ENCODE assay signal across 14 cellular contexts in genomic region chr10:50322075-50322474, GRCh38.
DNase-seq lines count a peak whose midpoint lies in the region; ATAC-seq and TF ChIP-seq lines count a peak whose summit lies in the region.
"Had no signal": no experiment of that assay in that cellular context is flagged by ENCODE, and none has a peak within 500 bp of the region (broad histone marks: within the 10 kb centered on the region; RNA-seq: fewer than 3 reads in every experiment).

No MANE protein-coding gene starts in this region.

- no peak overlapping the region for H3K4me3 Mint-ChIP-seq in endodermal cell
- H3K4me3 Mint-ChIP-seq: activated CD4-positive, alpha-beta T cell treated with anti-CD3 and anti-CD28 coated beads, Interleukin-2, amount 10 ng/mL, durations not matched to agents 7 days and 5 days had no signal

- H3K4me1 Mint-ChIP-seq in endodermal cell, result peaks cover 4% of the 10 kb centered on the region

- no peaks in the 10 kb centered on the region for H3K9me3 Mint-ChIP-seq in endodermal cell
- H3K9me3 Mint-ChIP-seq: activated CD4-positive, alpha-beta T cell treated with anti-CD3 and anti-CD28 coated beads, Interleukin-2, amount 10 ng/mL, durations not matched to agents 7 days and 5 days had no signal

- H3K4me3 ChIP-seq in SK-N-SH (ENCODE audit: low read depth in 2 of 2, low read length in 1 of 2), result no peak overlapping the region
- no peak overlapping the region for H3K4me3 ChIP-seq in endodermal cell (ENCODE audit: low read length)
- H3K4me3 ChIP-seq in trophoblast cell (ENCODE audit: low read depth, low read length), result no peak overlapping the region
- H3K4me3 ChIP-seq: SJSA1, tibial artery had no signal

- H3K4ac ChIP-seq in trophoblast cell (ENCODE audit: low read depth, low read length), result no peak overlapping the region

- H3K9ac ChIP-seq in SK-N-SH, result no peak overlapping the region
- no peak overlapping the region for H3K9ac ChIP-seq in endodermal cell (ENCODE audit: extremely low read depth, low read length, poor library complexity, severe bottlenecking)
- no peak overlapping the region for H3K9ac ChIP-seq in trophoblast cell (ENCODE audit: low read length)

- H2BK12ac ChIP-seq in trophoblast cell (ENCODE audit: low read length), result no peak overlapping the region

- intact Hi-C loops in left ventricle myocardium superior (cut with micrococcal nuclease), result loop anchor here (10.0 kb wide), 1 partner anchor 233 kb away; no protein-coding TSS in a partner anchor

- CTCF ChIA-PET in SK-N-SH (lab: Yijun Ruan, JAX), result interaction anchor here (1.7 kb wide), 1 partner anchor 14 kb away, joined by 4 read pairs; no protein-coding TSS in a partner anchor

- peaks cover 15% of the 10 kb centered on the region for H3F3A ChIP-seq in SK-N-SH (replicated peaks; ENCODE audit: insufficient read depth)

- H3K79me1 ChIP-seq in trophoblast cell (ENCODE audit: low read length), result no peaks in the 10 kb centered on the region

- H3K36me3 ChIP-seq in SK-N-SH (replicated peaks in 1 of 2; ENCODE audit: control insufficient read depth in 1 of 2, insufficient read depth in 2 of 2, low read length in 1 of 2) (peaks cover 0 to 3% of the 10 kb centered on the region in 2 experiments), endodermal cell (ENCODE audit: control insufficient read depth, insufficient read depth, low read length) (no peaks in the 10 kb centered on the region), trophoblast cell (ENCODE audit: control insufficient read depth in 1 of 2, insufficient read depth in 2 of 2, low read length in 2 of 2) (no peaks in the 10 kb centered on the region)
- H3K36me3 ChIP-seq: tibial artery had no signal

- no peak overlapping the region for H3K14ac ChIP-seq in trophoblast cell (ENCODE audit: low read length)

- H2BK120ac ChIP-seq in trophoblast cell (ENCODE audit: insufficient read depth, low read length, poor library complexity), result no peak overlapping the region

- no peak for DNase-seq in SK-N-SH
- peak; percentile 81 for DNase-seq in LHCN-M2 (ENCODE audit: low read depth)
- no peak for DNase-seq in endodermal cell
- peak; percentile 45 to 66 for DNase-seq in trophoblast cell
- no peak for DNase-seq in Kasumi-1 (lab: John Stamatoyannopoulos, UW)
- no peak for DNase-seq in left ventricle myocardium superior
- DNase-seq in anterior cingulate cortex (lab: John Stamatoyannopoulos, UW), result no peak
- DNase-seq: activated CD4-positive, alpha-beta T cell treated with anti-CD3 and anti-CD28 coated beads, Interleukin-2, amount 10 ng/mL, durations not matched to agents 7 days and 5 days; NCI-H2081 treated with DMSO at 0.1 percent for 48 hours; posterior cingulate gyrus; tibial artery had no signal

- H3K27ac Mint-ChIP-seq in endodermal cell, result no peak overlapping the region
- H3K27ac Mint-ChIP-seq: activated CD4-positive, alpha-beta T cell treated with anti-CD3 and anti-CD28 coated beads, Interleukin-2, amount 10 ng/mL, durations not matched to agents 7 days and 5 days; activated naive CD4-positive, alpha-beta T cell treated with anti-CD3 and anti-CD28 coated beads, Interleukin-2, amount 50 U/mL, for 72 hours had no signal

- H3K23ac ChIP-seq in trophoblast cell (ENCODE audit: low read length), result no peak overlapping the region

- no peak overlapping the region for H4K91ac ChIP-seq in trophoblast cell (ENCODE audit: low read depth, low read length)

- no peaks in the 10 kb centered on the region for H3K79me2 ChIP-seq in SK-N-SH (ENCODE audit: insufficient read depth)
- no peaks in the 10 kb centered on the region for H3K79me2 ChIP-seq in trophoblast cell (ENCODE audit: control insufficient read depth, insufficient read depth, low read length, poor library complexity)

- H3K9me2 ChIP-seq in SK-N-SH, result no peaks in the 10 kb centered on the region

- ATAC-seq in SK-N-SH treated with all-trans-retinoic acid at 6 μM for 48 hours (peak; percentile 38; the same call in 2 of the 3 replicates), left ventricle myocardium superior (no peak)

- H3K27me3 Mint-ChIP-seq in endodermal cell (ENCODE audit: insufficient read depth), result no peaks in the 10 kb centered on the region
- H3K27me3 Mint-ChIP-seq: activated CD4-positive, alpha-beta T cell treated with anti-CD3 and anti-CD28 coated beads, Interleukin-2, amount 10 ng/mL, durations not matched to agents 7 days and 5 days had no signal

- no peak overlapping the region for H3K18ac ChIP-seq in trophoblast cell (ENCODE audit: low read length)

- H3K27ac ChIP-seq in SK-N-SH (ENCODE audit: low read depth in 2 of 2, low read length in 1 of 2) (peak overlapping the region in 1 of 2 experiments; percentile 34; a peak in 1 of 4 replicates), endodermal cell (ENCODE audit: low read depth, low read length) (peak overlapping the region; percentile 25), trophoblast cell (ENCODE audit: low read depth, low read length) (no peak overlapping the region)
- H3K27ac ChIP-seq: SJSA1, tibial artery had no signal

- no peak overlapping the region for H4K8ac ChIP-seq in trophoblast cell (ENCODE audit: low read depth, low read length)

- H3K9me3 ChIP-seq in SK-N-SH (no peaks in the 10 kb centered on the region), endodermal cell (ENCODE audit: control insufficient read depth, low read length) (no peaks in the 10 kb centered on the region), trophoblast cell (ENCODE audit: insufficient read depth, low read depth, low read length) (no peaks in the 10 kb centered on the region)
- H3K9me3 ChIP-seq: SJSA1, tibial artery had no signal

- H2AK5ac ChIP-seq in trophoblast cell (ENCODE audit: low read length), result no peak overlapping the region

- POLR2A ChIA-PET in SK-N-SH (lab: Yijun Ruan, JAX), result no interaction called here

- TF ChIP-seq CTCF in SK-N-SH (IDR thresholded peaks at IDR 0.05) (no peak), endodermal cell (conservative IDR thresholded peaks at IDR 0.05) (no peak)

- H2AFZ ChIP-seq in SK-N-SH (ENCODE audit: low read depth) (no peak overlapping the region), trophoblast cell (ENCODE audit: insufficient read depth, low read length, poor library complexity) (no peak overlapping the region)

- H3K4me1 ChIP-seq in SK-N-SH (ENCODE audit: control insufficient read depth in 1 of 2, insufficient read depth in 2 of 2, low read depth in 1 of 2, low read length in 1 of 2) (peaks cover 0 to 32% of the 10 kb centered on the region in 2 experiments), endodermal cell (ENCODE audit: control insufficient read depth, insufficient read depth, low read length) (no peaks in the 10 kb centered on the region), trophoblast cell (ENCODE audit: control insufficient read depth in 1 of 2, insufficient read depth in 2 of 2, low read length in 2 of 2) (peaks cover 0 to 3% of the 10 kb centered on the region in 2 experiments)

- H3K27me3 ChIP-seq in SK-N-SH (ENCODE audit: insufficient read depth), result no peaks in the 10 kb centered on the region
- H3K27me3 ChIP-seq in endodermal cell (ENCODE audit: control insufficient read depth, insufficient read depth, low read length, poor library complexity, severe bottlenecking), result no peaks in the 10 kb centered on the region
- no peaks in the 10 kb centered on the region for H3K27me3 ChIP-seq in trophoblast cell (ENCODE audit: insufficient read depth, low read length)
- H3K27me3 ChIP-seq: SJSA1, tibial artery had no signal

- TF ChIP-seq RAD21 in SK-N-SH (IDR thresholded peaks at IDR 0.05; ENCODE audit: low read length), result no peak

- WGBS in SK-N-SH (ENCODE audit: low lambda C conversion rate), result 82% methylated on average over 3 of the region's 3 CpGs
- 90% methylated on average over 2 of the region's 3 CpGs; no CpG with 5 or more reads in 1 of the 2 experiments for WGBS in endodermal cell (ENCODE audit: insufficient coverage in 1 of 2, insufficient read length in 1 of 2), 2 experiments
- WGBS in trophoblast cell (ENCODE audit: extremely low coverage, insufficient coverage, insufficient read length), result no CpG with 5 or more reads among the region's 3 CpGs

- no peak overlapping the region for H3K4me2 ChIP-seq in SK-N-SH
- H3K4me2 ChIP-seq in trophoblast cell (ENCODE audit: low read length), result no peak overlapping the region

- H4K12ac ChIP-seq in trophoblast cell (ENCODE audit: low read depth, low read length), result no peak overlapping the region

- H2BK5ac ChIP-seq in trophoblast cell (ENCODE audit: low read depth, low read length, poor library complexity), result no peak overlapping the region

- H4K20me1 ChIP-seq in SK-N-SH (ENCODE audit: insufficient read depth), result no peaks in the 10 kb centered on the region

- TF ChIP-seq EP300 in SK-N-SH (IDR thresholded peaks at IDR 0.05; ENCODE audit: borderline replicate concordance in 1 of 2, low read depth in 1 of 2, low read length in 1 of 2), result no peak

- no peaks in the 10 kb centered on the region for H3K36me3 Mint-ChIP-seq in endodermal cell (ENCODE audit: low read depth)

TF ChIP-seq in SK-N-SH treated with all-trans-retinoic acid at 6 μM for 48 hours, 23 proteins besides CTCF, POLR2A, EP300 and RAD21 (continues in another document):
- TF ChIP-seq, protein P1, sequence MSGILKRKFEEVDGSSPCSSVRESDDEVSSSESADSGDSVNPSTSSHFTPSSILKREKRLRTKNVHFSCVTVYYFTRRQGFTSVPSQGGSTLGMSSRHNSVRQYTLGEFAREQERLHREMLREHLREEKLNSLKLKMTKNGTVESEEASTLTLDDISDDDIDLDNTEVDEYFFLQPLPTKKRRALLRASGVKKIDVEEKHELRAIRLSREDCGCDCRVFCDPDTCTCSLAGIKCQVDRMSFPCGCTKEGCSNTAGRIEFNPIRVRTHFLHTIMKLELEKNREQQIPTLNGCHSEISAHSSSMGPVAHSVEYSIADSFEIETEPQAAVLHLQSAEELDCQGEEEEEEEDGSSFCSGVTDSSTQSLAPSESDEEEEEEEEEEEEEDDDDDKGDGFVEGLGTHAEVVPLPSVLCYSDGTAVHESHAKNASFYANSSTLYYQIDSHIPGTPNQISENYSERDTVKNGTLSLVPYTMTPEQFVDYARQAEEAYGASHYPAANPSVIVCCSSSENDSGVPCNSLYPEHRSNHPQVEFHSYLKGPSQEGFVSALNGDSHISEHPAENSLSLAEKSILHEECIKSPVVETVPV (CRISPR knock-in tag; IDR thresholded peaks at IDR 0.05), result no peak

TF ChIP-seq in SK-N-SH, 30 proteins besides CTCF, POLR2A, EP300 and RAD21 (continues in another document):
- no peak for TF ChIP-seq FOSL2 (IDR thresholded peaks at IDR 0.05; ENCODE audit: borderline replicate concordance, low read depth)
- TF ChIP-seq PBX3 (IDR thresholded peaks at IDR 0.05), result no peak
- no peak for TF ChIP-seq RCOR1 (IDR thresholded peaks at IDR 0.05; ENCODE audit: low read length)
- TF ChIP-seq GATA2 (CRISPR knock-in tag; IDR thresholded peaks at IDR 0.05), result no peak
- TF ChIP-seq MEF2A (IDR thresholded peaks at IDR 0.05; ENCODE audit: borderline replicate concordance, low read depth), result no peak

Comparison
In these comparisons a context has a peak if more than half of its experiments do, and no peak if none do; other contexts are left out.
1. DNase-seq: peak in LHCN-M2 (single experiment) and trophoblast cell (2 of 2); none in SK-N-SH (single experiment), endodermal cell (single experiment), Kasumi-1 (0 of 2), left ventricle myocardium superior (single experiment) and anterior cingulate cortex (0 of 58).